8 cellular contexts compared by ENCODE assay signal in genomic region chr10:29409241-29410051, GRCh38.
DNase-seq lines count a peak whose midpoint lies in the region; ATAC-seq, FAIRE-seq and TF ChIP-seq lines count a peak whose summit lies in the region.

No MANE protein-coding gene starts in this region.

- TF ChIP-seq CTCF in GM06990 (IDR thresholded peaks at IDR 0.05; ENCODE audit: insufficient read depth, low read length, poor library complexity, severe bottlenecking) (no peak), body of pancreas (IDR thresholded peaks at IDR 0.05) (peak in 1 of 7 experiments; percentile 15)

- ATAC-seq in body of pancreas = peak; percentile 93

- no peaks in the 10 kb centered on the region for H4K20me1 ChIP-seq in Karpas-422 (ENCODE audit: insufficient read depth, low read depth, low read length)

- no peak overlapping the region for H3K9ac ChIP-seq in Karpas-422 (ENCODE audit: low read length)

- no peak overlapping the region for H2AFZ ChIP-seq in Karpas-422 (ENCODE audit: low read length)

- H3K27ac ChIP-seq in body of pancreas (peak overlapping the region; percentile 75 to 98 (median 94)), Karpas-422 (ENCODE audit: low read length) (no peak overlapping the region)

- TF ChIP-seq POLR2A in H54 (IDR thresholded peaks at IDR 0.05; ENCODE audit: low read depth, low read length) (peak; percentile 92), body of pancreas (IDR thresholded peaks at IDR 0.05) (peak; percentile 77 to 92 (median 89))

- H3K79me2 ChIP-seq in Karpas-422 (ENCODE audit: low read length) = no peaks in the 10 kb centered on the region

- H3K9me3 ChIP-seq in body of pancreas (no peaks in the 10 kb centered on the region), iPS-18c (ENCODE audit: control insufficient read depth, insufficient read depth, low read length) (peaks cover 12% of the 10 kb centered on the region), Karpas-422 (ENCODE audit: low read length) (no peaks in the 10 kb centered on the region)

- 5 to 9% methylated on average over 35 to 68 of the region's 68 CpGs for WGBS in body of pancreas, 2 donors

- H3K9me2 ChIP-seq in Karpas-422 (replicated peaks; ENCODE audit: insufficient read depth, low read length) = no peaks in the 10 kb centered on the region

- H3K36me3 ChIP-seq in GM06990 (ENCODE audit: control insufficient read depth, insufficient read depth, low read length) = no peaks in the 10 kb centered on the region
- H3K36me3 ChIP-seq in body of pancreas (replicated peaks in 1 of 2; ENCODE audit: insufficient read depth in 1 of 2, low read depth in 2 of 2) = no peaks in the 10 kb centered on the region
- no peaks in the 10 kb centered on the region for H3K36me3 ChIP-seq in Karpas-422 (ENCODE audit: insufficient read depth, low read length)

- peak; percentile 75 for DNase-seq in GM06990 (ENCODE audit: extremely low read depth, insufficient read length)
- DNase-seq in H54 (ENCODE audit: insufficient read length, low spot score) = peak; percentile 50
- DNase-seq in LoVo (ENCODE audit: low spot score) = peak; percentile 74
- DNase-seq in T-helper 1 cell = peak; percentile 11 to 47 (median 17)
- DNase-seq in body of pancreas = peak; percentile 78 to 83 (median 80)
- peak; percentile 18 to 34 for DNase-seq in stimulated activated CD4-positive, alpha-beta T cell treated with anti-CD3 and anti-CD28 coated beads, Interleukin-12 subunit alpha, Interleukin-12 subunit beta, amount 100 ng/mL, for 24 hours (ENCODE audit: low read depth in 2 of 2)
- no peak for DNase-seq in Karpas-422

- H3K27me3 ChIP-seq in GM06990 (replicated peaks; ENCODE audit: control insufficient read depth, insufficient read depth, low read length) (no peaks in the 10 kb centered on the region), body of pancreas (no peaks in the 10 kb centered on the region), Karpas-422 (ENCODE audit: low read length) (no peaks in the 10 kb centered on the region)

- H3K4me2 ChIP-seq in Karpas-422 (ENCODE audit: low read depth, low read length, poor library complexity, severe bottlenecking) = no peak overlapping the region

- intact Hi-C loops in body of pancreas (cut with DNase I) = no loop called here

- H3K4me1 ChIP-seq in body of pancreas = peaks cover 40% of the 10 kb centered on the region
- H3K4me1 ChIP-seq in Karpas-422 (ENCODE audit: low read length) = no peaks in the 10 kb centered on the region

- H3K4me3 ChIP-seq in GM06990 (replicated peaks; ENCODE audit: low read depth, low read length) (peak overlapping the region; percentile 80), body of pancreas (peak overlapping the region; percentile 74 to 82), iPS-18c (ENCODE audit: insufficient read depth, low read depth, low read length) (peak overlapping the region; percentile 67), Karpas-422 (ENCODE audit: low read length) (no peak overlapping the region)

- peak; percentile 78 for FAIRE-seq in H54 (lab: Jason Lieb, UNC)
